Comparison of ENCODE assay signal across 3 cellular contexts in genomic region chr7:83305027-83305426, GRCh38.
TF ChIP-seq lines count a peak whose summit lies in the region.

No MANE protein-coding gene starts in this region.

TF ChIP-seq in IMR-90, 13 proteins besides CTCF, POLR2A, EP300 and RAD21:
- TF ChIP-seq MAFK (IDR thresholded peaks at IDR 0.05; ENCODE audit: low read depth, low read length), result no peak
- peak; percentile 60 for TF ChIP-seq CEBPB (IDR thresholded peaks at IDR 0.05; ENCODE audit: low read depth, low read length)
- TF ChIP-seq RFX5 (IDR thresholded peaks at IDR 0.05; ENCODE audit: low read depth, low read length), result no peak

TF ChIP-seq in H1, 55 proteins besides CTCF, POLR2A, EP300 and RAD21:
- TF ChIP-seq NRF1 (IDR thresholded peaks at IDR 0.05; ENCODE audit: low read depth, low read length), result no peak
- peak; percentile 67; the same call in 1 of the 2 replicates for TF ChIP-seq CEBPB (IDR thresholded peaks at IDR 0.05; ENCODE audit: low read depth, low read length)

TF ChIP-seq in HepG2, 621 proteins besides CTCF, POLR2A, EP300 and RAD21:
- TF ChIP-seq ZFP37 (CRISPR knock-in tag; IDR thresholded peaks at IDR 0.05; ENCODE audit: borderline replicate concordance) (no peak), CENPX (CRISPR knock-in tag; IDR thresholded peaks at IDR 0.05) (no peak), HNRNPK (IDR thresholded peaks at IDR 0.05; ENCODE audit: low read depth, low read length, poor library complexity, severe bottlenecking) (no peak), ZHX2 (IDR thresholded peaks at IDR 0.05; ENCODE audit: low read depth) (no peak), ZHX2 (CRISPR knock-in tag; IDR thresholded peaks at IDR 0.05; ENCODE audit: borderline replicate concordance) (no peak), ZFY (CRISPR knock-in tag; IDR thresholded peaks at IDR 0.05) (no peak), AGO2 (optimal IDR thresholded peaks at IDR 0.05; ENCODE audit: low read depth, low read length) (no peak), TSC22D2 (CRISPR knock-in tag; IDR thresholded peaks at IDR 0.05; ENCODE audit: borderline replicate concordance) (no peak), ZNF383 (CRISPR knock-in tag; IDR thresholded peaks at IDR 0.05; ENCODE audit: borderline replicate concordance) (no peak), ZNF350 (CRISPR knock-in tag; IDR thresholded peaks at IDR 0.05; ENCODE audit: borderline replicate concordance, low read depth) (no peak), MATR3 (CRISPR knock-in tag; IDR thresholded peaks at IDR 0.05) (no peak), MXI1 (IDR thresholded peaks at IDR 0.05; ENCODE audit: borderline replicate concordance, low read depth, low read length) (no peak), HIC2 (CRISPR knock-in tag; IDR thresholded peaks at IDR 0.05; ENCODE audit: low read depth) (no peak), ELF3 (CRISPR knock-in tag; IDR thresholded peaks at IDR 0.05) (no peak), ZNF251 (CRISPR knock-in tag; IDR thresholded peaks at IDR 0.05) (no peak), RBAK (CRISPR knock-in tag; IDR thresholded peaks at IDR 0.05) (no peak), CREB1 (IDR thresholded peaks at IDR 0.05) (no peak), CREB1 (CRISPR knock-in tag; IDR thresholded peaks at IDR 0.05) (no peak)
- TF ChIP-seq, protein P1, sequence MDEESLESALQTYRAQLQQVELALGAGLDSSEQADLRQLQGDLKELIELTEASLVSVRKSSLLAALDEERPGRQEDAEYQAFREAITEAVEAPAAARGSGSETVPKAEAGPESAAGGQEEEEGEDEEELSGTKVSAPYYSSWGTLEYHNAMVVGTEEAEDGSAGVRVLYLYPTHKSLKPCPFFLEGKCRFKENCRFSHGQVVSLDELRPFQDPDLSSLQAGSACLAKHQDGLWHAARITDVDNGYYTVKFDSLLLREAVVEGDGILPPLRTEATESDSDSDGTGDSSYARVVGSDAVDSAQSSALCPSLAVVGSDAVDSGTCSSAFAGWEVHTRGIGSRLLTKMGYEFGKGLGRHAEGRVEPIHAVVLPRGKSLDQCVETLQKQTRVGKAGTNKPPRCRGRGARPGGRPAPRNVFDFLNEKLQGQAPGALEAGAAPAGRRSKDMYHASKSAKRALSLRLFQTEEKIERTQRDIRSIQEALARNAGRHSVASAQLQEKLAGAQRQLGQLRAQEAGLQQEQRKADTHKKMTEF (CRISPR knock-in tag; IDR thresholded peaks at IDR 0.05), result no peak
- TF ChIP-seq, protein P2, sequence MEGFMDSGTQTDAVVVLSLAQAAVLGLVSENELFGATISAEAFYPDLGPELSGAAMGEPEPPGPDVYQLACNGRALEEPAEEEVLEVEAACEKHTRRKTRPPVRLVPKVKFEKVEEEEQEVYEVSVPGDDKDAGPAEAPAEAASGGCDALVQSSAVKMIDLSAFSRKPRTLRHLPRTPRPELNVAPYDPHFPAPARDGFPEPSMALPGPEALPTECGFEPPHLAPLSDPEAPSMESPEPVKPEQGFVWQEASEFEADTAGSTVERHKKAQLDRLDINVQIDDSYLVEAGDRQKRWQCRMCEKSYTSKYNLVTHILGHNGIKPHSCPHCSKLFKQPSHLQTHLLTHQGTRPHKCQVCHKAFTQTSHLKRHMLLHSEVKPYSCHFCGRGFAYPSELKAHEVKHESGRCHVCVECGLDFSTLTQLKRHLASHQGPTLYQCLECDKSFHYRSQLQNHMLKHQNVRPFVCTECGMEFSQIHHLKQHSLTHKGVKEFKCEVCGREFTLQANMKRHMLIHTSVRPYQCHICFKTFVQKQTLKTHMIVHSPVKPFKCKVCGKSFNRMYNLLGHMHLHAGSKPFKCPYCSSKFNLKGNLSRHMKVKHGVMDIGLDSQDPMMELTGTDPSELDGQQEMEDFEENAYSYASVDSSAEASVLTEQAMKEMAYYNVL (CRISPR knock-in tag; IDR thresholded peaks at IDR 0.05; ENCODE audit: borderline replicate concordance), result no peak
TF ChIP-seq in HepG2: peak in this region for 0.
